In genomic region chr5:116439891-116440290, GRCh38 we compare ENCODE assay signal across 21 cellular contexts.
A peak's percentile ranks its signal among the peaks of the same experiment; 100 is the strongest.
DNase-seq lines count a peak whose midpoint lies in the region; ATAC-seq and TF ChIP-seq lines count a peak whose summit lies in the region.
"Had no signal": no experiment of that assay in that cellular context is flagged by ENCODE, and none has a peak within 500 bp of the region (broad histone marks: within the 10 kb centered on the region; RNA-seq: fewer than 3 reads in every experiment).

No MANE protein-coding gene starts in this region.

- no peak for ATAC-seq in GM18505 (IDR thresholded peaks at IDR 0.05; ENCODE audit: unreplicated experiment)
- ATAC-seq in GM21723 (IDR thresholded peaks at IDR 0.05; ENCODE audit: unreplicated experiment), result no peak
- ATAC-seq: HCT116 had no signal

- no peak for TF ChIP-seq CTCF in brain (conservative IDR thresholded peaks at IDR 0.05)
- TF ChIP-seq CTCF in neural progenitor cell (IDR thresholded peaks at IDR 0.05), result no peak

- peaks cover 0 to 15% (median 6%) of the 10 kb centered on the region in 11 experiments; a peak in 10 of 22 replicates for H3K9me3 ChIP-seq in BLaER1 treated with 17β-estradiol and CSF1 and Interleukin-3, amounts not matched to agents 10 nM and 100 nM (replicated peaks in 1 of 11)
- H3K9me3 ChIP-seq in neural progenitor cell (ENCODE audit: low read depth), result no peaks in the 10 kb centered on the region
- H3K9me3 ChIP-seq: MG63 had no signal

- no peaks in the 10 kb centered on the region for H3K79me2 ChIP-seq in neural progenitor cell (ENCODE audit: low read depth)

- no peak for TF ChIP-seq POLR2A in GM18505 (IDR thresholded peaks at IDR 0.05; ENCODE audit: borderline replicate concordance, extremely low read depth, insufficient read depth, insufficient read length)

- peaks cover 0 to 12% (median 7%) of the 10 kb centered on the region in 11 experiments; a peak in 5 of 22 replicates for H3K36me3 ChIP-seq in BLaER1 treated with 17β-estradiol and CSF1 and Interleukin-3, amounts not matched to agents 10 nM and 100 nM
- no peaks in the 10 kb centered on the region for H3K36me3 ChIP-seq in neural progenitor cell
- H3K36me3 ChIP-seq: MG63 had no signal

- peaks cover 65% of the 10 kb centered on the region for H3F3A ChIP-seq in neural progenitor cell (ENCODE audit: low read depth)

- H3K4me1 ChIP-seq in BLaER1 treated with 17β-estradiol and CSF1 and Interleukin-3, amounts not matched to agents 10 nM and 100 nM, result peaks cover 7 to 73% (median 47%) of the 10 kb centered on the region in 10 experiments; a peak in 18 of 20 replicates
- H3K4me1 ChIP-seq in neural progenitor cell, result peaks cover 75% of the 10 kb centered on the region

- H3K4me2 ChIP-seq in BLaER1 treated with 17β-estradiol and CSF1 and Interleukin-3, amounts not matched to agents 10 nM and 100 nM, result peak overlapping the region in 9 of 11 experiments; percentile 43 to 92 (median 83); a peak in 16 of 22 replicates
- peak overlapping the region; percentile 60 for H3K4me2 ChIP-seq in neural progenitor cell

- no peaks in the 10 kb centered on the region; a peak in 1 of 22 replicates for H4K20me1 ChIP-seq in BLaER1 treated with 17β-estradiol and CSF1 and Interleukin-3, amounts not matched to agents 10 nM and 100 nM
- peaks cover 11% of the 10 kb centered on the region for H4K20me1 ChIP-seq in neural progenitor cell (ENCODE audit: low read depth)

- no peak overlapping the region for H3K4me3 ChIP-seq in BLaER1 treated with 17β-estradiol and CSF1 and Interleukin-3, amounts not matched to agents 10 nM and 100 nM
- H3K4me3 ChIP-seq in neural progenitor cell, result no peak overlapping the region
- H3K4me3 ChIP-seq: GM12878, MG63 had no signal

- H3K27me3 ChIP-seq in BLaER1 treated with 17β-estradiol and CSF1 and Interleukin-3, amounts not matched to agents 10 nM and 100 nM, result no peaks in the 10 kb centered on the region
- no peaks in the 10 kb centered on the region for H3K27me3 ChIP-seq in neural progenitor cell
- H3K27me3 ChIP-seq: MG63 had no signal

- H3K4me1 Mint-ChIP-seq in brain, result peaks cover 83% of the 10 kb centered on the region
- H3K4me1 Mint-ChIP-seq in neural progenitor cell, result peaks cover 51% of the 10 kb centered on the region
- H3K4me1 Mint-ChIP-seq: CD4-positive, alpha-beta memory T cell had no signal

- H3K27ac Mint-ChIP-seq in brain, result peak overlapping the region in 4 of 5 experiments; percentile 72 to 92 (median 74)
- H3K27ac Mint-ChIP-seq in neural progenitor cell, result peak overlapping the region; percentile 89
- H3K27ac Mint-ChIP-seq: CD4-positive, alpha-beta memory T cell had no signal

- H3K36me3 Mint-ChIP-seq in brain, result peaks cover 15% of the 10 kb centered on the region
- peaks cover 16% of the 10 kb centered on the region for H3K36me3 Mint-ChIP-seq in neural progenitor cell

- peak overlapping the region in 1 of 11 experiments; percentile 72; a peak in 1 of 22 replicates for H3K9ac ChIP-seq in BLaER1 treated with 17β-estradiol and CSF1 and Interleukin-3, amounts not matched to agents 10 nM and 100 nM
- H3K9ac ChIP-seq in neural progenitor cell, result no peak overlapping the region

- H3K27me3 Mint-ChIP-seq in brain (peaks cover 7% of the 10 kb centered on the region), neural progenitor cell (ENCODE audit: insufficient read depth, low read depth) (peaks cover 3% of the 10 kb centered on the region)
- H3K27me3 Mint-ChIP-seq: CD4-positive, alpha-beta memory T cell had no signal

- peak; percentile 60 for DNase-seq in NCI-H69 (lab: John Stamatoyannopoulos, UW)
- DNase-seq in neural progenitor cell (ENCODE audit: low spot score), result no peak
- DNase-seq in NCI-H1105 (lab: John Stamatoyannopoulos, UW), result no peak
- DNase-seq in activated CD4-positive, alpha-beta T cell treated with anti-CD3 and anti-CD28 coated beads, Interleukin-2, amount 50 U/mL, for 1 hour, result no peak
- DNase-seq: C1 segment of cervical spinal cord; CD4-positive, alpha-beta memory T cell; COR-L47; DMS53; EL; GDM1; KBM-7; MG63; NCI-H2029 treated with DMSO at 0.1 percent for 48 hours; NK-92 treated with Interleukin-12 subunit alpha and Interleukin-12 subunit beta, amount 100 ng/mL, for 24 hours; Right ventricle myocardium superior had no signal

- no peak overlapping the region for H3K4me3 Mint-ChIP-seq in brain
- no peak overlapping the region for H3K4me3 Mint-ChIP-seq in neural progenitor cell
- H3K4me3 Mint-ChIP-seq: CD4-positive, alpha-beta memory T cell had no signal

- H3K27ac ChIP-seq in BLaER1 treated with 17β-estradiol and CSF1 and Interleukin-3, amounts not matched to agents 10 nM and 100 nM, result peak overlapping the region in 5 of 11 experiments; percentile 14 to 77 (median 74); a peak in 8 of 22 replicates
- H3K27ac ChIP-seq in neural progenitor cell, result no peak overlapping the region

- H2AFZ ChIP-seq in neural progenitor cell (replicated peaks), result no peak overlapping the region

- H3K9me3 Mint-ChIP-seq in brain (no peaks in the 10 kb centered on the region), neural progenitor cell (no peaks in the 10 kb centered on the region)
